ENCODE assay signal across 1 cellular context in the genomic region with DNA sequence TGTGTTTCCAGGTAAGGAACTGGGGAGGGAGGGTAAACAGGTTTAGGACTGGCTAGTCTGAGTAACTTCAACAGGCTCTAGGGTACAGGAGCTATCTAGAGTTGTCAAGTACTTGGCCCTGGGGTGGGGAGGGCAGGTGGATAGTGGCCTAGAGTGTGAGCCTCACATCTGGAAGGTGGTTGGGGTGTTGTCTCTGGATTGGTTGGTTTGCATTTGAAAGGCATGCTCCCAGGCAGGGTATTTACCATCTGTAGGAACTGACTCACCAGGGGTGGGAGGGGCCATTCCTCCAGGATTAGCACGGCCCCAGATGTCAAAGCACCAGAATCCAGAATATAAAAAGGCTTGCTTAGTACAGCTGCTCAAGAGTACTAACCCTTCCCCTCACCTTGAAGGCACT.
TF ChIP-seq lines count a peak whose summit lies in the region.

No MANE protein-coding gene starts in this region.

TF ChIP-seq in A549, 52 proteins besides CTCF, POLR2A, EP300 and RAD21 (continued from another document):
- TF ChIP-seq BCL3 (IDR thresholded peaks at IDR 0.05): no peak
- no peak for TF ChIP-seq NFE2L2 (conservative IDR thresholded peaks at IDR 0.05; ENCODE audit: low read length)
- TF ChIP-seq GATA3 (IDR thresholded peaks at IDR 0.05; ENCODE audit: borderline replicate concordance): no peak
- no peak for TF ChIP-seq RFX5 (IDR thresholded peaks at IDR 0.05)
